ENCODE assay signal across 29 cellular contexts in genomic region chr3:57944313-57944580, GRCh38.
DNase-seq lines count a peak whose midpoint lies in the region; ATAC-seq, FAIRE-seq and TF ChIP-seq lines count a peak whose summit lies in the region.
"Had no signal": no experiment of that assay in that cellular context is flagged by ENCODE, and none has a peak within 500 bp of the region (broad histone marks: within the 10 kb centered on the region; RNA-seq: fewer than 3 reads in every experiment).

No MANE protein-coding gene starts in this region.

- no peak overlapping the region for H3K4me2 ChIP-seq in GM23338

- DNase-seq in ascending aorta (ENCODE audit: low spot score in 2 of 2) (no peak), kidney (no peak), gastrocnemius medialis (no peak), GM23338 (ENCODE audit: low spot score) (no peak), DMS53 (lab: John Stamatoyannopoulos, UW) (no peak)
- no peak for DNase-seq in activated T-cell treated with anti-CD3 and anti-CD28 coated beads, Interleukin-2, amount 50 U/mL, for 1 hour
- no peak for DNase-seq in CD8-positive, alpha-beta T cell
- DNase-seq: ACHN; activated CD4-positive, alpha-beta T cell treated with anti-CD3 and anti-CD28 coated beads, Interleukin-2, amount 50 U/mL, for 4 hours; activated T-cell treated with anti-CD3 and anti-CD28 coated beads, Interleukin-2, amount 50 U/mL, for 24 hours; body of pancreas; DMS153; foreskin melanocyte; H9; left cardiac atrium; MG63; NCI-H1436 treated with DMSO at 0.1 percent for 48 hours; nucleus accumbens; SHP77 treated with DMSO at 0.1 percent for 48 hours; stimulated activated CD4-positive, alpha-beta T cell treated with anti-CD3 and anti-CD28 coated beads, Interleukin-1b, Interleukin-23, amount 100 ng/mL, for 48 hours; stimulated activated naive CD8-positive, alpha-beta T cell treated with anti-CD3 and anti-CD28 coated beads, Interleukin-15, Interleukin-2, amounts not matched to agents 100 U/mL and 50 U/mL, for 24 hours had no signal

- H3K36me3 Mint-ChIP-seq in GM23338 (ENCODE audit: low read depth), result peaks cover 14% of the 10 kb centered on the region
- H3K36me3 Mint-ChIP-seq in CD8-positive, alpha-beta T cell, result no peaks in the 10 kb centered on the region

- ATAC-seq in gastrocnemius medialis (no peak), GM23338 (no peak)
- ATAC-seq in CD8-positive, alpha-beta T cell, result no peak
- ATAC-seq: body of pancreas; stimulated activated naive CD8-positive, alpha-beta T cell treated with anti-CD3 and anti-CD28 coated beads, Interleukin-15, Interleukin-2, amounts not matched to agents 100 U/mL and 50 U/mL, for 24 hours had no signal

- H3K4me3 ChIP-seq in ascending aorta (no peak overlapping the region), kidney (ENCODE audit: low read length in 2 of 2) (no peak overlapping the region), gastrocnemius medialis (no peak overlapping the region), GM23338 (no peak overlapping the region)
- H3K4me3 ChIP-seq in CD8-positive, alpha-beta T cell (ENCODE audit: low read depth, low read length), result no peak overlapping the region
- H3K4me3 ChIP-seq: body of pancreas, coronary artery, MG63 had no signal

- no peak for TF ChIP-seq POLR2A in gastrocnemius medialis (IDR thresholded peaks at IDR 0.05)

- POLR2A ChIA-PET in CD8-positive, alpha-beta T cell (lab: Charles Lee), result no interaction called here

- no peaks in the 10 kb centered on the region for H3K9me3 ChIP-seq in ascending aorta
- no peaks in the 10 kb centered on the region for H3K9me3 ChIP-seq in kidney (ENCODE audit: control insufficient read depth in 1 of 2, low read length in 2 of 2)
- H3K9me3 ChIP-seq in gastrocnemius medialis, result no peaks in the 10 kb centered on the region
- no peaks in the 10 kb centered on the region for H3K9me3 ChIP-seq in CD8-positive, alpha-beta T cell (ENCODE audit: low read length)
- H3K9me3 ChIP-seq: body of pancreas, MG63 had no signal

- intact Hi-C loops in ascending aorta (cut with DNase I) (loop anchor here (10.0 kb wide), 1 partner anchor 49 kb away; no protein-coding TSS in a partner anchor), kidney (cut with DNase I) (no loop called here), gastrocnemius medialis (cut with DNase I; ENCODE audit: low total_unique reads) (no loop called here)
- intact Hi-C loops in CD8-positive, alpha-beta T cell (cut with DNase I, micrococcal nuclease), result no loop called here

- no peak overlapping the region for H3K27ac Mint-ChIP-seq in GM23338
- no peak overlapping the region for H3K27ac Mint-ChIP-seq in CD8-positive, alpha-beta T cell
- H3K27ac Mint-ChIP-seq: activated naive CD4-positive, alpha-beta T cell treated with anti-CD3 and anti-CD28 coated beads, Interleukin-2, amount 50 U/mL, for 72 hours; activated T-cell treated with anti-CD3 and anti-CD28 coated beads, Interleukin-2, amount 50 U/mL, for 24 hours; CD14-positive monocyte; T-helper 1 cell treated with Interleukin-12 subunit alpha and Interleukin-12 subunit beta and Interleukin-4 antibody, amounts not matched to agents 30 μg/mL and 1 μg/mL, for 36 hours had no signal

- H3K4me1 Mint-ChIP-seq in GM23338, result peaks cover 25% of the 10 kb centered on the region
- no peaks in the 10 kb centered on the region for H3K4me1 Mint-ChIP-seq in CD8-positive, alpha-beta T cell (ENCODE audit: low read depth)
- H3K4me1 Mint-ChIP-seq: CD14-positive monocyte had no signal

- TF ChIP-seq CTCF in C4-2B (conservative IDR thresholded peaks at IDR 0.05) (no peak), ascending aorta (IDR thresholded peaks at IDR 0.05) (no peak), kidney (IDR thresholded peaks at IDR 0.05; ENCODE audit: borderline replicate concordance, extremely low read depth, insufficient read depth) (no peak), gastrocnemius medialis (IDR thresholded peaks at IDR 0.05 in 4 of 5, conservative IDR thresholded peaks at IDR 0.05 in 1 of 5) (no peak), GM23338 (conservative IDR thresholded peaks at IDR 0.05; ENCODE audit: low read depth in 2 of 2) (no peak)
- TF ChIP-seq CTCF in CD8-positive, alpha-beta T cell (IDR thresholded peaks at IDR 0.05), result no peak

- peaks cover 11% of the 10 kb centered on the region; the same call in 2 of the 3 replicates for H3K9me3 Mint-ChIP-seq in GM23338
- H3K9me3 Mint-ChIP-seq in CD8-positive, alpha-beta T cell, result peaks cover 12% of the 10 kb centered on the region
- H3K9me3 Mint-ChIP-seq: activated naive CD4-positive, alpha-beta T cell treated with anti-CD3 and anti-CD28 coated beads, Interleukin-2, amount 50 U/mL, for 72 hours; T-helper 1 cell treated with Interleukin-12 subunit alpha and Interleukin-12 subunit beta and Interleukin-4 antibody, amounts not matched to agents 30 μg/mL and 1 μg/mL, for 36 hours had no signal

- H3K79me2 ChIP-seq in GM23338 (replicated peaks; ENCODE audit: insufficient read depth), result no peaks in the 10 kb centered on the region

- peaks cover 3% of the 10 kb centered on the region for H3K27me3 Mint-ChIP-seq in GM23338 (ENCODE audit: insufficient read depth, low read depth, poor library complexity)
- H3K27me3 Mint-ChIP-seq in CD8-positive, alpha-beta T cell (ENCODE audit: low read depth), result no peaks in the 10 kb centered on the region

- H3K9me2 ChIP-seq in GM23338 (ENCODE audit: insufficient read depth), result peaks cover 8% of the 10 kb centered on the region; the same call in 1 of the 2 replicates

- H3K36me3 ChIP-seq in ascending aorta, result no peaks in the 10 kb centered on the region
- H3K36me3 ChIP-seq in kidney (ENCODE audit: control insufficient read depth in 1 of 2, insufficient read depth in 2 of 2, low read length in 2 of 2), result no peaks in the 10 kb centered on the region
- H3K36me3 ChIP-seq in gastrocnemius medialis, result no peaks in the 10 kb centered on the region
- H3K36me3 ChIP-seq in GM23338 (ENCODE audit: insufficient read depth), result no peaks in the 10 kb centered on the region
- no peaks in the 10 kb centered on the region for H3K36me3 ChIP-seq in CD8-positive, alpha-beta T cell (ENCODE audit: insufficient read depth, low read length)
- H3K36me3 ChIP-seq: MG63 had no signal

- H3F3A ChIP-seq in GM23338 (replicated peaks; ENCODE audit: low read depth), result no peaks in the 10 kb centered on the region

- no peak for FAIRE-seq in kidney (lab: Jason Lieb, UNC)
- FAIRE-seq: GM12891, urothelium cell line had no signal

- no peaks in the 10 kb centered on the region for H4K20me1 ChIP-seq in GM23338 (replicated peaks; ENCODE audit: insufficient read depth)

- CTCF ChIA-PET in CD8-positive, alpha-beta T cell (lab: Charles Lee), result no interaction called here

- no peak overlapping the region for H3K4me3 Mint-ChIP-seq in GM23338
- H3K4me3 Mint-ChIP-seq in CD8-positive, alpha-beta T cell, result no peak overlapping the region
- H3K4me3 Mint-ChIP-seq: activated T-cell treated with anti-CD3 and anti-CD28 coated beads, Interleukin-2, amount 50 U/mL, for 24 hours; CD14-positive monocyte; H9; T-helper 1 cell treated with Interleukin-12 subunit alpha and Interleukin-12 subunit beta and Interleukin-4 antibody, amounts not matched to agents 30 μg/mL and 1 μg/mL, for 36 hours had no signal

- H3K27ac ChIP-seq in C4-2B (peak overlapping the region; percentile 63; the same call in 1 of the 2 replicates), ascending aorta (peak overlapping the region; percentile 57 to 69), kidney (ENCODE audit: low read depth in 2 of 2, low read length in 2 of 2) (peak overlapping the region; percentile 25 to 56), gastrocnemius medialis (peak overlapping the region in 3 of 4 donors; percentile 23 to 44 (median 35)), GM23338 (ENCODE audit: low read depth) (no peak overlapping the region)
- no peak overlapping the region for H3K27ac ChIP-seq in CD8-positive, alpha-beta T cell (ENCODE audit: low read depth, low read length)
- H3K27ac ChIP-seq: body of pancreas, HL-60 had no signal

- in situ Hi-C loops in gastrocnemius medialis (cut with MboI; ENCODE audit: low sequenced_read_pairs in 4 of 4), result no loop called here

- no peaks in the 10 kb centered on the region for H3K27me3 ChIP-seq in ascending aorta
- H3K27me3 ChIP-seq in gastrocnemius medialis, result no peaks in the 10 kb centered on the region
- no peaks in the 10 kb centered on the region for H3K27me3 ChIP-seq in GM23338 (ENCODE audit: insufficient read depth)
- H3K27me3 ChIP-seq in CD8-positive, alpha-beta T cell (ENCODE audit: insufficient read depth, low read length), result no peaks in the 10 kb centered on the region
- H3K27me3 ChIP-seq: body of pancreas, MG63 had no signal

- no peak overlapping the region for H3K9ac ChIP-seq in kidney (ENCODE audit: low read length in 2 of 2)

- H3K4me1 ChIP-seq in ascending aorta, result peaks cover 3 to 24% of the 10 kb centered on the region in 2 donors
- H3K4me1 ChIP-seq in kidney (ENCODE audit: control insufficient read depth in 1 of 2, insufficient read depth in 1 of 2, low read depth in 1 of 2, low read length in 2 of 2), result peaks cover 10 to 24% of the 10 kb centered on the region in 2 donors
- H3K4me1 ChIP-seq in gastrocnemius medialis, result peaks cover 16 to 25% of the 10 kb centered on the region in 2 donors
- H3K4me1 ChIP-seq in GM23338 (ENCODE audit: insufficient read depth), result peaks cover 11% of the 10 kb centered on the region
- no peaks in the 10 kb centered on the region for H3K4me1 ChIP-seq in CD8-positive, alpha-beta T cell (ENCODE audit: insufficient read depth, low read length)

- no peak overlapping the region for H2AFZ ChIP-seq in GM23338

TF ChIP-seq in GM23338, 12 proteins besides CTCF, POLR2A, EP300 and RAD21 (continues in another document):
- TF ChIP-seq EZH2 (IDR thresholded peaks at IDR 0.05; ENCODE audit: low read depth, unreplicated experiment), result no peak
- no peak for TF ChIP-seq EZH2phosphoT487 (IDR thresholded peaks at IDR 0.05; ENCODE audit: unreplicated experiment)
- no peak for TF ChIP-seq ZNF331 (CRISPR knock-in tag; IDR thresholded peaks at IDR 0.05; ENCODE audit: low read depth)
- no peak for TF ChIP-seq ETS1 (IDR thresholded peaks at IDR 0.05)
- no peak for TF ChIP-seq NANOG (IDR thresholded peaks at IDR 0.05; ENCODE audit: borderline replicate concordance)

Comparison
In these comparisons a context has a peak if more than half of its experiments do, and no peak if none do; other contexts are left out.
1. H3K27ac ChIP-seq: peak in C4-2B (single experiment), ascending aorta (2 of 2), kidney (2 of 2) and gastrocnemius medialis (3 of 4); none in GM23338 (single experiment) and CD8-positive, alpha-beta T cell (single experiment).